In the genomic region with DNA sequence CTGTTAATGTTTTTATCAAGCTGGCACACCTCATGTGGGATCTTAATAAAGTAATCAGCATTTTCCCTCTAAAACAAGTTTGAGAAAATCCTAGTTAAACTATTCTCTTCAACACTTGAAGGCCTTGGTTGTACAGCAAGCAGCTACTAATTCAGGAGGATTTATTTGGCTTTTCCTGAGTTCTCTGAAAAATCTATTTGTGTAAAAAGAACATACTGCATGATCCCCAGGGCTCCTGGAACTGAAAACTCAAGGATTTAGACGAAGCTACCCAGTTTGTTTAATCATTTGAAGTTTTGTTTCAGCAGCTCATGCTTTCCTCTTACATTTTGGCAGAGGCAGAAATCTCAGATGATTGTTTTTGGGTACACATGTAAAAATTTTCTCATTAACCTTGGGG, we compare ENCODE assay signal across 37 cellular contexts.
"Had no signal": no experiment of that assay in that cellular context is flagged by ENCODE, and none has a peak within 500 bp of the region (broad histone marks: within the 10 kb centered on the region; RNA-seq: fewer than 3 reads in every experiment).

No MANE protein-coding gene starts in this region.

- H3K27ac Mint-ChIP-seq: activated B cell treated with CpG ODN at 0.5 μM for 24 hours; activated CD4-positive, alpha-beta memory T cell treated with anti-CD3 and anti-CD28 coated beads for 36 hours; activated CD4-positive, alpha-beta T cell treated with anti-CD3 and anti-CD28 coated beads, Interleukin-2, amount 10 ng/mL, durations not matched to agents 24 days and 14 days; activated CD8-positive, alpha-beta T cell treated with anti-CD3 and anti-CD28 coated beads for 36 hours; activated naive CD4-positive, alpha-beta T cell treated with anti-CD3 and anti-CD28 coated beads for 36 hours; activated naive CD4-positive, alpha-beta T cell treated with anti-CD3 and anti-CD28 coated beads, Interleukin-2, amount 50 U/mL, for 72 hours; activated naive CD8-positive, alpha-beta T cell treated with anti-CD3 and anti-CD28 coated beads for 36 hours; activated T-cell treated with anti-CD3 and anti-CD28 coated beads, Interleukin-2, amount 50 U/mL, for 72 hours; activated T-helper 1 cell treated with anti-CD3 and anti-CD28 coated beads, Interleukin-12 subunit alpha, Interleukin-12 subunit beta, Interleukin-2, Interleukin-4 antibody, amounts not matched to agents 30 ng/mL and 10 ng/mL and 1 ng/mL, durations not matched to agents 14 hours and 24 hours and 36 hours; activated T-helper 17 cell treated with anti-CD3 and anti-CD28 coated beads, Interleukin-2, amount 50 U/mL, for 72 hours; T-helper 1 cell treated with Interleukin-12 subunit alpha and Interleukin-12 subunit beta and Interleukin-4 antibody, amounts not matched to agents 30 μg/mL and 1 μg/mL, for 36 hours; T-helper 2 cell treated with Interferon-gamma antibody and Interleukin-4, amounts not matched to agents 5 μg/mL and 100 μg/mL, for 36 hours had no signal

- H3K27me3 Mint-ChIP-seq: activated B cell treated with CpG ODN at 0.5 μM for 24 hours; activated CD4-positive, alpha-beta memory T cell treated with anti-CD3 and anti-CD28 coated beads for 36 hours; activated CD4-positive, alpha-beta T cell treated with anti-CD3 and anti-CD28 coated beads, Interleukin-2, amount 10 ng/mL, durations not matched to agents 24 days and 14 days; activated CD8-positive, alpha-beta T cell treated with anti-CD3 and anti-CD28 coated beads for 36 hours; activated naive CD8-positive, alpha-beta T cell treated with anti-CD3 and anti-CD28 coated beads for 36 hours; activated T-helper 17 cell treated with anti-CD3 and anti-CD28 coated beads, Interleukin-2, amount 50 U/mL, for 72 hours; central memory CD8-positive, alpha-beta T cell had no signal

- H3K27ac ChIP-seq: adrenal gland, body of pancreas, brain microvascular endothelial cell, breast epithelium, VCaP had no signal

- H3K9me3 ChIP-seq: adrenal gland, body of pancreas had no signal

- DNase-seq: activated B cell treated with CpG ODN at 0.5 μM for 24 hours; activated CD4-positive, alpha-beta memory T cell treated with anti-CD3 and anti-CD28 coated beads for 36 hours; activated CD4-positive, alpha-beta T cell treated with anti-CD3 and anti-CD28 coated beads for 4 hours; activated CD4-positive, alpha-beta T cell treated with anti-CD3 and anti-CD28 coated beads, Interleukin-2, amount 10 ng/mL, durations not matched to agents 24 days and 14 days; activated CD4-positive, alpha-beta T cell treated with anti-CD3 and anti-CD28 coated beads, Interleukin-2, amount 50 U/mL, for 1 hour; activated CD4-positive, alpha-beta T cell treated with anti-CD3 and anti-CD28 coated beads, Interleukin-2, amount 50 U/mL, for 4 hours; activated CD4-positive, CD25-positive, alpha-beta regulatory T cell treated with anti-CD3 and anti-CD28 coated beads, Interleukin-2, amount 50 U/mL, for 72 hours; activated CD8-positive, alpha-beta memory T cell treated with anti-CD3 and anti-CD28 coated beads, Interleukin-2, amount 50 U/mL, for 4 hours; activated CD8-positive, alpha-beta T cell treated with anti-CD3 and anti-CD28 coated beads for 36 hours; activated effector memory CD4-positive, alpha-beta T cell treated with anti-CD3 and anti-CD28 coated beads, Interleukin-2, amount 50 U/mL, for 16 hours; activated gamma-delta T cell treated with Interleukin-2 at 50 U/mL for 16 hours; activated naive CD4-positive, alpha-beta T cell; activated naive CD4-positive, alpha-beta T cell treated with anti-CD3 and anti-CD28 coated beads for 36 hours; activated naive CD4-positive, alpha-beta T cell treated with anti-CD3 and anti-CD28 coated beads, Interleukin-2, amount 50 U/mL, for 16 hours; activated naive CD8-positive, alpha-beta T cell treated with anti-CD3 and anti-CD28 coated beads for 36 hours; activated T-cell treated with anti-CD3 and anti-CD28 coated beads for 4 hours; activated T-cell treated with anti-CD3 and anti-CD28 coated beads, Interleukin-2, amount 50 U/mL, for 1 hour; activated T-cell treated with anti-CD3 and anti-CD28 coated beads, Interleukin-2, amount 50 U/mL, for 4 hours; activated T-cell treated with anti-CD3 and anti-CD28 coated beads, Interleukin-2, amount 50 U/mL, for 72 hours; adrenal gland; amniotic stem cell; aorta; body of pancreas; brain microvascular endothelial cell; T-helper 1 cell; T-helper 2 cell; T-helper 9 cell had no signal

- FAIRE-seq: astrocyte, TTC549 had no signal

- H3K4me3 ChIP-seq: adrenal gland, body of pancreas, breast epithelium had no signal

- ATAC-seq: activated CD8-positive, alpha-beta T cell treated with anti-CD3 and anti-CD28 coated beads for 36 hours; activated naive CD4-positive, alpha-beta T cell treated with anti-CD3 and anti-CD28 coated beads, Interleukin-2, amount 50 U/mL, for 72 hours; activated T-cell treated with anti-CD3 and anti-CD28 coated beads, Interleukin-2, amount 50 U/mL, for 4 hours; activated T-cell treated with anti-CD3 and anti-CD28 coated beads, Interleukin-2, amount 50 U/mL, for 72 hours; activated T-helper 17 cell treated with anti-CD3 and anti-CD28 coated beads, Interleukin-2, amount 50 U/mL, for 72 hours; body of pancreas had no signal

- H3K4me1 ChIP-seq: adrenal gland, body of pancreas, breast epithelium had no signal

- H3K36me3 Mint-ChIP-seq: activated CD4-positive, alpha-beta memory T cell treated with anti-CD3 and anti-CD28 coated beads for 36 hours; activated naive CD4-positive, alpha-beta T cell treated with anti-CD3 and anti-CD28 coated beads, Interleukin-2, amount 50 U/mL, for 72 hours; activated naive CD8-positive, alpha-beta T cell treated with anti-CD3 and anti-CD28 coated beads for 36 hours had no signal

- H3K9me3 Mint-ChIP-seq: activated CD4-positive, alpha-beta T cell treated with anti-CD3 and anti-CD28 coated beads, Interleukin-2, amount 10 ng/mL, durations not matched to agents 24 days and 14 days; activated CD8-positive, alpha-beta T cell treated with anti-CD3 and anti-CD28 coated beads for 36 hours; activated T-helper 1 cell treated with anti-CD3 and anti-CD28 coated beads, Interleukin-12 subunit alpha, Interleukin-12 subunit beta, Interleukin-2, Interleukin-4 antibody, amounts not matched to agents 30 ng/mL and 10 ng/mL and 1 ng/mL, durations not matched to agents 14 hours and 24 hours and 36 hours had no signal

- H3K36me3 ChIP-seq: adrenal gland, brain microvascular endothelial cell, breast epithelium had no signal

- H3K27me3 ChIP-seq: adrenal gland, body of pancreas, brain microvascular endothelial cell, breast epithelium had no signal

- H3K4me3 Mint-ChIP-seq: activated B cell treated with CpG ODN at 0.5 μM for 24 hours; activated CD4-positive, alpha-beta memory T cell treated with anti-CD3 and anti-CD28 coated beads for 36 hours; activated CD4-positive, alpha-beta T cell treated with anti-CD3 and anti-CD28 coated beads, Interleukin-2, amount 10 ng/mL, durations not matched to agents 24 days and 14 days; activated CD8-positive, alpha-beta T cell treated with anti-CD3 and anti-CD28 coated beads for 36 hours; activated naive CD4-positive, alpha-beta T cell treated with anti-CD3 and anti-CD28 coated beads for 36 hours; activated naive CD8-positive, alpha-beta T cell treated with anti-CD3 and anti-CD28 coated beads for 36 hours; activated T-cell treated with anti-CD3 and anti-CD28 coated beads, Interleukin-2, amount 50 U/mL, for 4 hours; activated T-cell treated with anti-CD3 and anti-CD28 coated beads, Interleukin-2, amount 50 U/mL, for 72 hours; activated T-helper 1 cell treated with anti-CD3 and anti-CD28 coated beads, Interleukin-12 subunit alpha, Interleukin-12 subunit beta, Interleukin-2, Interleukin-4 antibody, amounts not matched to agents 30 ng/mL and 10 ng/mL and 1 ng/mL, durations not matched to agents 14 hours and 24 hours and 36 hours; activated T-helper 17 cell treated with anti-CD3 and anti-CD28 coated beads, Interleukin-2, amount 50 U/mL, for 72 hours; central memory CD8-positive, alpha-beta T cell; T-helper 1 cell treated with Interleukin-12 subunit alpha and Interleukin-12 subunit beta and Interleukin-4 antibody, amounts not matched to agents 30 μg/mL and 1 μg/mL, for 36 hours; T-helper 2 cell treated with Interferon-gamma antibody and Interleukin-4, amounts not matched to agents 5 μg/mL and 100 μg/mL, for 36 hours had no signal

- H3K4me1 Mint-ChIP-seq: activated B cell treated with CpG ODN at 0.5 μM for 24 hours; activated CD4-positive, alpha-beta T cell treated with anti-CD3 and anti-CD28 coated beads, Interleukin-2, amount 10 ng/mL, durations not matched to agents 24 days and 14 days; activated naive CD8-positive, alpha-beta T cell treated with anti-CD3 and anti-CD28 coated beads for 36 hours; activated T-helper 17 cell treated with anti-CD3 and anti-CD28 coated beads, Interleukin-2, amount 50 U/mL, for 72 hours; central memory CD8-positive, alpha-beta T cell had no signal
